In the genomic region with DNA sequence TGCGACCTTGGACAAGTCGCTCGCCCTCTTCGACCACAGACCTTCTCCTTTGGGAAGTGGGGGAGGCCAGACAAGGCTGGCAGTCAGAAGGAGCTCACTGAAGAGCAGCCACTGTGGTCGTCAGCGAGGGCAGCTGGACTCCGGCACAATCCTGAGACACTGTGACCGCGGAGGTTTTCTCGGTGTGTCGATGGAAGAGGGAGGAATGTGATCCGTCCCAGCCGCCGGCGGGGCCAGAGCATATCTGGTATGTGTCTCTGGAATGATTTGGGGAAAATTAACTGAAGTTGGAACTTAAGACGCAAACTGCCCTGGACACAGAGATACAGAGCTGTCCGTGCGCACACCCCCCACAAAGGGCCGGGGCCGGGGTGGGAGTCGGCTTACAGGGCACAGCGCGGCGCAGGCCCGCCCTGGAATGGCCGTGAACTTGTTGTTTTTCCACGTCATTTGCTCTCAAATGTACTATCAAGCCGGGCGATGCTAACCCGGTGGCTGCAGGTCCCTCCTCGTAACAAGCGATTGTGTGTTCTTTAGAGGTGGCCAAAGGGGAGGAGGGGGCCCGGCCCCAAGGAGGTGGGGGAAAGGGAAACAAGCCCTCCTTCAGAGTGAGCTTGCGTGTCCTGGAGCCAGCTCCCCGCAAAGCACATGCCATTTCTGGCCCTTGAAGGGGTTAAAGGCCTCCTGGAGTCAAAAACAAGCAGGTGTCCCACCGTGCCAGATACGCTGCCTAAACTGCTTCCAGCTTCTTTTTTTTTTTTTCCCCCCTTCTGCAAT, we compare ENCODE assay signal across 9 cellular contexts. TPM values are rescaled to one million over a fixed set of nuclear protein-coding genes. Genes with fewer than 3 reads are reported as not detected.
DNase-seq lines count a peak whose midpoint lies in the region; ATAC-seq and TF ChIP-seq lines count a peak whose summit lies in the region.
"Had no signal": no experiment of that assay in that cellular context is flagged by ENCODE, and none has a peak within 500 bp of the region (broad histone marks: within the 10 kb centered on the region; RNA-seq: fewer than 3 reads in every experiment).

No MANE protein-coding gene starts in this region.

- no peak overlapping the region for H4K8ac ChIP-seq in mesenchymal stem cell (ENCODE audit: low read length)

- H3K4me3 ChIP-seq in dorsolateral prefrontal cortex, result peak overlapping the region in 43 of 59 donors; percentile 5 to 55 (median 27)
- peak overlapping the region; percentile 36 to 57 for H3K4me3 ChIP-seq in mesenchymal stem cell (ENCODE audit: insufficient read depth in 1 of 2, low read depth in 1 of 2, low read length in 2 of 2)
- H3K4me3 ChIP-seq in thyroid gland (replicated peaks in 1 of 3), result peak overlapping the region in 1 of 3 donors; percentile 24

- no peaks in the 10 kb centered on the region for H3K36me3 ChIP-seq in mesenchymal stem cell (ENCODE audit: control insufficient read depth in 1 of 2, insufficient read depth in 2 of 2, low read depth in 1 of 2, low read length in 2 of 2)
- H3K36me3 ChIP-seq in thyroid gland, result no peaks in the 10 kb centered on the region

- H3K27me3 ChIP-seq in dorsolateral prefrontal cortex, result no peaks in the 10 kb centered on the region
- peaks cover 21 to 34% of the 10 kb centered on the region in 2 experiments for H3K27me3 ChIP-seq in mesenchymal stem cell (ENCODE audit: control insufficient read depth in 1 of 2, insufficient read depth in 1 of 2, low read length in 2 of 2)
- H3K27me3 ChIP-seq in thyroid gland, result no peaks in the 10 kb centered on the region

- H4K91ac ChIP-seq in mesenchymal stem cell (ENCODE audit: low read length), result no peak overlapping the region

- no peak for ATAC-seq in GM18517 (IDR thresholded peaks at IDR 0.05; ENCODE audit: unreplicated experiment)

- H2BK15ac ChIP-seq in mesenchymal stem cell (ENCODE audit: low read depth, poor library complexity, severe bottlenecking), result no peak overlapping the region

- H2AFZ ChIP-seq in mesenchymal stem cell (ENCODE audit: low read depth, low read length), result no peak overlapping the region

- no peak for TF ChIP-seq POLR2A in thyroid gland (IDR thresholded peaks at IDR 0.05)

- intact Hi-C loops in dorsolateral prefrontal cortex (cut with DNase I) (loop anchor here in 1 of 2 donors (5.0 kb wide), 1 partner anchor 48 kb away; no protein-coding TSS in a partner anchor), thyroid gland (cut with DNase I) (loop anchor here (5.0 kb wide), 1 partner anchor 213 kb away; no protein-coding TSS in a partner anchor)

- H3K9me3 ChIP-seq in mesenchymal stem cell (ENCODE audit: control insufficient read depth, low read length) (no peaks in the 10 kb centered on the region), thyroid gland (no peaks in the 10 kb centered on the region)

- no peak for TF ChIP-seq CTCF in dorsolateral prefrontal cortex (IDR thresholded peaks at IDR 0.05 in 54 of 56, conservative IDR thresholded peaks at IDR 0.05 in 2 of 56; ENCODE audit: low read depth in 1 of 56, partially characterized antibody in 56 of 56)
- TF ChIP-seq CTCF in thyroid gland (IDR thresholded peaks at IDR 0.05), result no peak

- H3K4ac ChIP-seq in mesenchymal stem cell (ENCODE audit: low read depth in 1 of 2, low read length in 2 of 2), result no peak overlapping the region

- no peak overlapping the region for H2BK12ac ChIP-seq in mesenchymal stem cell (ENCODE audit: low read length in 2 of 2)

- DNase-seq in NCI-H2171 treated with DMSO at 0.1 percent for 48 hours (lab: John Stamatoyannopoulos, UW) (peak; percentile 58), NCI-H2171 (lab: John Stamatoyannopoulos, UW) (no peak), dorsolateral prefrontal cortex (peak in 1 of 10 donors; percentile 34), mesenchymal stem cell (peak; percentile 9), thyroid gland (peak; percentile 40 to 42), D341Med (ENCODE audit: low spot score) (no peak), EL (no peak)
- DNase-seq: OCI-M1 had no signal

- H2AK5ac ChIP-seq in mesenchymal stem cell (ENCODE audit: low read length, severe bottlenecking), result no peak overlapping the region

- no peak overlapping the region for H2BK120ac ChIP-seq in mesenchymal stem cell (ENCODE audit: low read depth, low read length)

- H3K4me1 ChIP-seq in mesenchymal stem cell (ENCODE audit: control insufficient read depth, insufficient read depth, low read depth, low read length) (peaks cover 24% of the 10 kb centered on the region), thyroid gland (peaks cover 5 to 16% of the 10 kb centered on the region in 2 donors)

- H3K27ac ChIP-seq in dorsolateral prefrontal cortex (peak overlapping the region in 20 of 59 donors; percentile 6 to 75 (median 42)), mesenchymal stem cell (ENCODE audit: low read length, poor library complexity, severe bottlenecking) (no peak overlapping the region), thyroid gland (peak overlapping the region in 1 of 3 donors; percentile 27)

- H2BK5ac ChIP-seq in mesenchymal stem cell (ENCODE audit: low read depth, low read length, poor library complexity, severe bottlenecking), result no peak overlapping the region

- peak overlapping the region in 1 of 2 experiments; percentile 3 for H3K14ac ChIP-seq in mesenchymal stem cell (ENCODE audit: low read length in 2 of 2)

- H3K9ac ChIP-seq in mesenchymal stem cell (ENCODE audit: low read length), result peak overlapping the region; percentile 48

- peak overlapping the region; percentile 31 for H3K4me2 ChIP-seq in mesenchymal stem cell (ENCODE audit: low read length, poor library complexity, severe bottlenecking)

- no peak overlapping the region for H3K18ac ChIP-seq in mesenchymal stem cell (ENCODE audit: low read depth in 1 of 2, low read length in 2 of 2)

- H3K23ac ChIP-seq in mesenchymal stem cell (ENCODE audit: low read length in 2 of 2), result no peak overlapping the region

- H3K79me1 ChIP-seq in mesenchymal stem cell (replicated peaks; ENCODE audit: low read length, poor library complexity, severe bottlenecking), result no peaks in the 10 kb centered on the region

- 72% methylated on average over 37 of the region's 37 CpGs for WGBS in mesenchymal stem cell
- WGBS in thyroid gland, 2 donors, result 9 to 16% methylated on average over 34 to 37 of the region's 37 CpGs

RNA-seq across cellular contexts. Expression of gene WFIKKN2, which starts 0.4 kb away (rescaled TPM):
- total RNA-seq in dorsolateral prefrontal cortex (10 to 100 TPM in 1 of 120 experiments, 1 to 10 TPM in 40, under 1 TPM in 79; 0.27 to 16.6 (median 0.80) TPM), thyroid gland (under 1 TPM in 1 of 4 donors, not detected in 3; 0.11 TPM)
- polyA plus RNA-seq in mesenchymal stem cell (2013, experiment 1 of 2), result not detected
- not detected for polyA plus RNA-seq in mesenchymal stem cell (2013, experiment 2 of 2)

RNA-seq across cellular contexts. Expression of gene TOB1, which starts 31.2 kb away (rescaled TPM):
- total RNA-seq in dorsolateral prefrontal cortex (10 to 100 TPM; 41.0 to 97.0 (median 58.6) TPM), thyroid gland (10 to 100 TPM; 28.1 to 46.4 (median 31.1) TPM)
- 78.1 TPM for polyA plus RNA-seq in mesenchymal stem cell (2013, experiment 1 of 2)
- 81.9 TPM for polyA plus RNA-seq in mesenchymal stem cell (2013, experiment 2 of 2)

Comparison
In these comparisons a context has a peak if more than half of its experiments do, and no peak if none do; other contexts are left out.
1. DNase-seq: peak in NCI-H2171 treated with DMSO at 0.1 percent for 48 hours (single experiment), mesenchymal stem cell (single experiment) and thyroid gland (2 of 2); none in NCI-H2171 (single experiment), D341Med (single experiment) and EL (single experiment).